Comparison of ENCODE assay signal across 8 cellular contexts in genomic region chr6:56708810-56709597, GRCh38.
A peak's percentile ranks its signal among the peaks of the same experiment; 100 is the strongest.
DNase-seq lines count a peak whose midpoint lies in the region; ATAC-seq and TF ChIP-seq lines count a peak whose summit lies in the region.

No MANE protein-coding gene starts in this region.

- H3K4me1 Mint-ChIP-seq in neural crest cell: peaks cover 20% of the 10 kb centered on the region

- no peaks in the 10 kb centered on the region for H3K27me3 Mint-ChIP-seq in neural crest cell (ENCODE audit: low read depth)

- H3K4me2 ChIP-seq in DND-41 (ENCODE audit: insufficient read depth, low read length): no peak overlapping the region

- TF ChIP-seq POLR2A in erythroblast (IDR thresholded peaks at IDR 0.05; ENCODE audit: low read length) (no peak), GM18505 (IDR thresholded peaks at IDR 0.05; ENCODE audit: borderline replicate concordance, extremely low read depth, insufficient read depth, insufficient read length) (no peak)

- H3K4me1 ChIP-seq in DND-41 (ENCODE audit: insufficient read depth, low read length) (no peaks in the 10 kb centered on the region), HUES48 (ENCODE audit: control insufficient read depth, insufficient read depth, low read length) (peaks cover 28% of the 10 kb centered on the region)

- H3K9me3 Mint-ChIP-seq in neural crest cell: no peaks in the 10 kb centered on the region

- intact Hi-C loops in posterior cingulate gyrus (cut with DNase I): loop anchor here (2.0 kb wide), 3 partner anchors 48 to 142 kb away; no protein-coding TSS in a partner anchor

- H3K4me3 ChIP-seq in DND-41 (ENCODE audit: low read depth in 1 of 2, low read length in 2 of 2) (no peak overlapping the region), HUES48 (ENCODE audit: low read depth, low read length) (no peak overlapping the region)

- H3K4me3 Mint-ChIP-seq in neural crest cell: no peak overlapping the region

- no peak overlapping the region for H3K9ac ChIP-seq in DND-41 (ENCODE audit: low read depth, low read length)
- no peak overlapping the region for H3K9ac ChIP-seq in HUES48 (ENCODE audit: low read depth, low read length)

- H3K36me3 ChIP-seq in DND-41 (ENCODE audit: insufficient read depth, low read length) (no peaks in the 10 kb centered on the region), HUES48 (ENCODE audit: control insufficient read depth, insufficient read depth, low read length) (no peaks in the 10 kb centered on the region)

- no peaks in the 10 kb centered on the region for H3K79me2 ChIP-seq in DND-41 (ENCODE audit: insufficient read depth, low read length)

- H3K27ac ChIP-seq in DND-41 (ENCODE audit: low read length) (no peak overlapping the region), HUES48 (ENCODE audit: low read depth, low read length) (peak overlapping the region; percentile 68)

- H3K9me3 ChIP-seq in DND-41 (ENCODE audit: insufficient read depth, low read length, severe bottlenecking) (no peaks in the 10 kb centered on the region), HUES48 (ENCODE audit: control insufficient read depth, insufficient read depth, low read length) (no peaks in the 10 kb centered on the region)

- no peak overlapping the region for H2AFZ ChIP-seq in DND-41 (ENCODE audit: low read depth, low read length)

- TF ChIP-seq CTCF in DND-41 (IDR thresholded peaks at IDR 0.05; ENCODE audit: borderline replicate concordance, extremely low read depth, low read length, poor library complexity, severe bottlenecking) (peak; percentile 64), neural crest cell (conservative IDR thresholded peaks at IDR 0.05) (peak; percentile 82)

- ATAC-seq in DND-41 (ENCODE audit: insufficient read depth, low read depth) (peak; percentile 59), GM19324 (IDR thresholded peaks at IDR 0.05; ENCODE audit: low FRiP score, unreplicated experiment) (no peak), GM18505 (IDR thresholded peaks at IDR 0.05; ENCODE audit: unreplicated experiment) (no peak)

- DNase-seq in DND-41 (no peak), RPMI8226 (peak; percentile 64), erythroblast (lab: John Stamatoyannopoulos, UW) (peak; percentile 46 to 58), neural crest cell (ENCODE audit: low read depth, low spot score) (no peak), posterior cingulate gyrus (no peak)

- H3K36me3 Mint-ChIP-seq in neural crest cell (ENCODE audit: low read depth): no peaks in the 10 kb centered on the region

- H3K27me3 ChIP-seq in DND-41 (ENCODE audit: insufficient read depth, low read length, poor library complexity) (no peaks in the 10 kb centered on the region), HUES48 (ENCODE audit: control insufficient read depth, insufficient read depth, low read length) (no peaks in the 10 kb centered on the region)

- H3K27ac Mint-ChIP-seq in neural crest cell (ENCODE audit: unreplicated experiment): no peak overlapping the region

- no peaks in the 10 kb centered on the region for H4K20me1 ChIP-seq in DND-41 (ENCODE audit: insufficient read depth, low read length)

Comparison
In these comparisons a context has a peak if more than half of its experiments do, and no peak if none do; other contexts are left out.
1. DNase-seq: peak in RPMI8226 (single experiment) and erythroblast (2 of 2); none in DND-41 (single experiment), neural crest cell (single experiment) and posterior cingulate gyrus (0 of 10).